11 cellular contexts compared by ENCODE assay signal in genomic region chr1:26877326-26877725, GRCh38. TPM values are rescaled to one million over a fixed set of nuclear protein-coding genes. Genes with fewer than 3 reads are reported as not detected.
"Had no signal": no experiment of that assay in that cellular context is flagged by ENCODE, and none has a peak within 500 bp of the region (broad histone marks: within the 10 kb centered on the region; RNA-seq: fewer than 3 reads in every experiment).

No MANE protein-coding gene starts in this region.

- H3K27ac ChIP-seq: body of pancreas had no signal

- H3K9me3 Mint-ChIP-seq: central memory CD8-positive, alpha-beta T cell; endodermal cell; memory B cell; natural killer cell treated with Interleukin-12 subunit alpha and Interleukin-12 subunit beta and Interleukin-15 and Interleukin-18, amount 100 ng/mL, for 72 hours; T-helper 1 cell treated with Interleukin-12 subunit alpha and Interleukin-12 subunit beta and Interleukin-4 antibody, amounts not matched to agents 30 μg/mL and 1 μg/mL, for 36 hours; WTC11 had no signal

- H3K4me3 Mint-ChIP-seq: central memory CD8-positive, alpha-beta T cell; endodermal cell; memory B cell; natural killer cell treated with Interleukin-12 subunit alpha and Interleukin-12 subunit beta and Interleukin-15 and Interleukin-18, amount 100 ng/mL, for 72 hours; T-helper 1 cell treated with Interleukin-12 subunit alpha and Interleukin-12 subunit beta and Interleukin-4 antibody, amounts not matched to agents 30 μg/mL and 1 μg/mL, for 36 hours; WTC11 had no signal

- H3K4me1 ChIP-seq: body of pancreas had no signal

- H3K27ac Mint-ChIP-seq: endodermal cell; memory B cell; natural killer cell treated with Interleukin-12 subunit alpha and Interleukin-12 subunit beta and Interleukin-15 and Interleukin-18, amount 100 ng/mL, for 72 hours; T-helper 1 cell treated with Interleukin-12 subunit alpha and Interleukin-12 subunit beta and Interleukin-4 antibody, amounts not matched to agents 30 μg/mL and 1 μg/mL, for 36 hours; WTC11 had no signal

- H3K27me3 ChIP-seq: body of pancreas had no signal

- H3K4me3 ChIP-seq: body of pancreas had no signal

- H3K4me1 Mint-ChIP-seq: central memory CD8-positive, alpha-beta T cell; memory B cell had no signal

- H3K27me3 Mint-ChIP-seq: central memory CD8-positive, alpha-beta T cell; memory B cell; natural killer cell treated with Interleukin-12 subunit alpha and Interleukin-12 subunit beta and Interleukin-15 and Interleukin-18, amount 100 ng/mL, for 72 hours; progenitor cell of endocrine pancreas had no signal

- H3K9me3 ChIP-seq: body of pancreas had no signal

RNA-seq across cellular contexts. Expression of gene SFN, which starts 14.4 kb away (rescaled TPM):
- total RNA-seq: occipital lobe had no signal

RNA-seq across cellular contexts. Expression of gene NR0B2, which starts 36.4 kb away (rescaled TPM):
- total RNA-seq: dermis blood vessel endothelial cell; endodermal cell; esophagus mucosa; natural killer cell treated with Interleukin-12 subunit alpha and Interleukin-12 subunit beta and Interleukin-15 and Interleukin-18, amount 100 ng/mL, for 72 hours; occipital lobe; WTC11 had no signal
